ENCODE assay signal across 21 cellular contexts in genomic region chr22:23574371-23574811, GRCh38. TPM values are rescaled to one million over a fixed set of nuclear protein-coding genes. Genes with fewer than 3 reads are reported as not detected.
"Had no signal": no experiment of that assay in that cellular context is flagged by ENCODE, and none has a peak within 500 bp of the region (broad histone marks: within the 10 kb centered on the region; RNA-seq: fewer than 3 reads in every experiment).

No MANE protein-coding gene starts in this region.

- DNase-seq: activated B cell treated with CpG ODN at 0.5 μM for 24 hours; activated CD4-positive, alpha-beta T cell treated with anti-CD3 and anti-CD28 coated beads for 48 hours; activated CD8-positive, alpha-beta memory T cell treated with anti-CD3 and anti-CD28 coated beads, Interleukin-2, amount 50 U/mL, for 48 hours; activated naive CD4-positive, alpha-beta T cell; activated naive CD8-positive, alpha-beta T cell treated with anti-CD3 and anti-CD28 coated beads, Interleukin-2, amount 50 U/mL, for 24 hours; erythroblast; gastrocnemius medialis; left colon; naive B cell; stimulated activated CD4-positive, alpha-beta T cell treated with anti-CD3 and anti-CD28 coated beads, Interleukin-12 subunit alpha, Interleukin-12 subunit beta, amount 100 ng/mL, for 4 hours; T-helper 2 cell had no signal

- H3K9me3 Mint-ChIP-seq: activated B cell treated with CpG ODN at 0.5 μM for 24 hours; activated naive CD8-positive, alpha-beta T cell treated with anti-CD3 and anti-CD28 coated beads, Interleukin-2, amount 50 U/mL, for 24 hours; stimulated activated effector memory CD8-positive, alpha-beta T cell treated with anti-CD3 and anti-CD28 coated beads, Interleukin-12 subunit alpha, Interleukin-12 subunit beta, amount 100 ng/mL, for 72 hours had no signal

- H3K4me3 Mint-ChIP-seq: activated B cell treated with CpG ODN at 0.5 μM for 24 hours; activated naive CD8-positive, alpha-beta T cell treated with anti-CD3 and anti-CD28 coated beads, Interleukin-2, amount 50 U/mL, for 24 hours; stimulated activated effector memory CD8-positive, alpha-beta T cell treated with anti-CD3 and anti-CD28 coated beads, Interleukin-12 subunit alpha, Interleukin-12 subunit beta, amount 100 ng/mL, for 72 hours; type B pancreatic cell had no signal

- H3K9me3 ChIP-seq: ascending aorta, gastrocnemius medialis, heart left ventricle had no signal

- H3K4me1 ChIP-seq: ascending aorta, gastrocnemius medialis, heart left ventricle, parathyroid adenoma had no signal

- H3K36me3 ChIP-seq: ascending aorta, gastrocnemius medialis, heart left ventricle had no signal

- ATAC-seq: activated naive CD8-positive, alpha-beta T cell treated with anti-CD3 and anti-CD28 coated beads, Interleukin-2, amount 50 U/mL, for 24 hours; gastrocnemius medialis; left colon had no signal

- H3K36me3 Mint-ChIP-seq: naive B cell; stimulated activated effector memory CD8-positive, alpha-beta T cell treated with anti-CD3 and anti-CD28 coated beads, Interleukin-12 subunit alpha, Interleukin-12 subunit beta, amount 100 ng/mL, for 72 hours had no signal

- H3K4me3 ChIP-seq: ascending aorta, gastrocnemius medialis, heart left ventricle had no signal

- H3K27ac Mint-ChIP-seq: activated B cell treated with CpG ODN at 0.5 μM for 24 hours; activated naive CD8-positive, alpha-beta T cell treated with anti-CD3 and anti-CD28 coated beads, Interleukin-2, amount 50 U/mL, for 24 hours; stimulated activated effector memory CD8-positive, alpha-beta T cell treated with anti-CD3 and anti-CD28 coated beads, Interleukin-12 subunit alpha, Interleukin-12 subunit beta, amount 100 ng/mL, for 72 hours; type B pancreatic cell had no signal

- H3K4me1 Mint-ChIP-seq: stimulated activated effector memory CD8-positive, alpha-beta T cell treated with anti-CD3 and anti-CD28 coated beads, Interleukin-12 subunit alpha, Interleukin-12 subunit beta, amount 100 ng/mL, for 72 hours had no signal

- FAIRE-seq: bronchial epithelial cell had no signal

RNA-seq across cellular contexts. Expression of gene IGLL1, which starts 5.7 kb away (rescaled TPM):
- total RNA-seq: activated B cell treated with CpG ODN at 0.5 μM for 24 hours, ascending aorta, bronchial epithelial cell, cerebellum, dermis microvascular lymphatic vessel endothelial cell, gastrocnemius medialis, heart left ventricle, left colon, lung microvascular endothelial cell, renal cortical epithelial cell had no signal

RNA-seq across cellular contexts. Expression of gene DRICH1, which starts 57.7 kb away (rescaled TPM):
- total RNA-seq: ascending aorta, bronchial epithelial cell, dermis microvascular lymphatic vessel endothelial cell, gastrocnemius medialis, lung microvascular endothelial cell had no signal
